19 cellular contexts compared by ENCODE assay signal in the genomic region with DNA sequence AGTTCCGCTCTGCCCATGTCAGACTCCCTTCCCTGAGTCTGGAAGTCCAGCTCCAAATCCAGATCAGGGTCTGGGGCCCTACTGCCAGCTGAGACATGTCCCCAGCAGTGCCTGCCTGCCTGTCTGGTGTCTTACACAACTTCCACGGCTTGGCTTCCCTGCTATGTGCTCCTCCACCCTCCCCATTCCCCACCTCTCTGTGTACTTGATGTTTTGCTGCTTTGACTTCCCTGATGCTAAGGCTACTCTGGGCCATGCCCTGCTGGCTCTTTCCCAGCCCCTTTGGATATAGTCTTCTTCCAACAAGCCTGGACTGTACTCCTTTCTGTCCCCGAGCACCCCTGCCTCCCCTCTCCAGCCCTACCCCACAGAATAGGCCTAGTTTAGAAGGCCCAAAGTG. TPM values are rescaled to one million over a fixed set of nuclear protein-coding genes. Genes with fewer than 3 reads are reported as not detected.
DNase-seq lines count a peak whose midpoint lies in the region; ATAC-seq and TF ChIP-seq lines count a peak whose summit lies in the region.
"Had no signal": no experiment of that assay in that cellular context is flagged by ENCODE, and none has a peak within 500 bp of the region (broad histone marks: within the 10 kb centered on the region; RNA-seq: fewer than 3 reads in every experiment).

No MANE protein-coding gene starts in this region.

- H3K4me3 Mint-ChIP-seq in osteocyte (ENCODE audit: unreplicated experiment) = no peak overlapping the region
- H3K4me3 Mint-ChIP-seq: CD4-positive, alpha-beta T cell had no signal

- peaks cover 3% of the 10 kb centered on the region for H3K4me1 Mint-ChIP-seq in osteocyte (ENCODE audit: unreplicated experiment)

- no peak overlapping the region for H3K27ac Mint-ChIP-seq in osteocyte (ENCODE audit: unreplicated experiment)
- H3K27ac Mint-ChIP-seq: CD4-positive, alpha-beta T cell had no signal

- H3K4me1 ChIP-seq in right cardiac atrium (ENCODE audit: control insufficient read depth, insufficient read depth, low read length) = peaks cover 14% of the 10 kb centered on the region
- H3K4me1 ChIP-seq: BE2C had no signal

- H3K9me3 Mint-ChIP-seq in osteocyte (ENCODE audit: unreplicated experiment) = no peaks in the 10 kb centered on the region
- H3K9me3 Mint-ChIP-seq: CD4-positive, alpha-beta T cell had no signal

- TF ChIP-seq CTCF in osteocyte (IDR thresholded peaks at IDR 0.05) (no peak), dorsolateral prefrontal cortex (IDR thresholded peaks at IDR 0.05 in 54 of 56, conservative IDR thresholded peaks at IDR 0.05 in 2 of 56; ENCODE audit: low read depth in 1 of 56, partially characterized antibody in 56 of 56) (no peak)

- 49% methylated on average over 3 of the region's 3 CpGs for WGBS in right cardiac atrium

- intact Hi-C loops in Right ventricle myocardium inferior (cut with DNase I) (no loop called here), cardiac septum (cut with DNase I) (no loop called here), right cardiac atrium (cut with DNase I) (no loop called here), dorsolateral prefrontal cortex (cut with DNase I) (no loop called here)

- H3K27ac ChIP-seq in right cardiac atrium (ENCODE audit: low read length) (no peak overlapping the region), dorsolateral prefrontal cortex (no peak overlapping the region)
- H3K27ac ChIP-seq: RWPE1 had no signal

- H3K4me3 ChIP-seq in right cardiac atrium (ENCODE audit: low read length) (no peak overlapping the region), dorsolateral prefrontal cortex (no peak overlapping the region)

- H3K9me3 ChIP-seq in right cardiac atrium (ENCODE audit: control insufficient read depth, low read length) = no peaks in the 10 kb centered on the region
- H3K9me3 ChIP-seq: BE2C had no signal

- DNase-seq in Right ventricle myocardium inferior (ENCODE audit: missing footprints) (peak; percentile 60), cardiac septum (ENCODE audit: low spot score) (no peak), right cardiac atrium (no peak), osteocyte (ENCODE audit: extremely low spot score, unreplicated experiment) (peak; percentile 69), ureter (ENCODE audit: low spot score) (peak; percentile 56), T-helper 9 cell (no peak), dorsolateral prefrontal cortex (no peak)
- DNase-seq: 8988T; BE2C; CD4-positive, alpha-beta T cell; DMS53; HCEC 1CT; KBM-7; NCI-H1436; NCI-H2029 treated with DMSO at 0.1 percent for 48 hours; NCI-H774; PC-3 had no signal

- no peaks in the 10 kb centered on the region for H3K27me3 Mint-ChIP-seq in osteocyte (ENCODE audit: unreplicated experiment)
- H3K27me3 Mint-ChIP-seq: CD4-positive, alpha-beta T cell had no signal

- H3K36me3 Mint-ChIP-seq in osteocyte (ENCODE audit: unreplicated experiment) = no peaks in the 10 kb centered on the region

- H3K27me3 ChIP-seq in right cardiac atrium (ENCODE audit: control insufficient read depth, insufficient read depth) (no peaks in the 10 kb centered on the region), dorsolateral prefrontal cortex (peaks cover 0 to 8% (median 0%) of the 10 kb centered on the region in 45 donors)
- H3K27me3 ChIP-seq: BE2C had no signal

- peak; percentile 27 for ATAC-seq in Right ventricle myocardium inferior
- ATAC-seq in right cardiac atrium = peak; percentile 12 to 55
- ATAC-seq in HG02970 (IDR thresholded peaks at IDR 0.05; ENCODE audit: low FRiP score, unreplicated experiment) = no peak
- ATAC-seq: PC-3 had no signal

RNA-seq across cellular contexts. Expression of a gene that starts 7.3 kb away (rescaled TPM):
- 11.3 TPM for total RNA-seq in Right ventricle myocardium inferior
- total RNA-seq in cardiac septum = 9.9 TPM
- total RNA-seq in right cardiac atrium = 100 to 1,000 TPM in 3 of 4 donors, 10 to 100 TPM in 1; 63.1 to 264 (median 165) TPM
- polyA plus RNA-seq in right cardiac atrium = 57.1 TPM
- total RNA-seq in osteocyte = not detected in 2 replicates
- 5.0 TPM for total RNA-seq in ureter
- 10 to 100 TPM in 3 of 120 experiments, 1 to 10 TPM in 111, under 1 TPM in 6; 0.48 to 18.6 (median 2.7) TPM for total RNA-seq in dorsolateral prefrontal cortex
- total RNA-seq: CD4-positive, alpha-beta T cell had no signal

Comparison
In these comparisons a context has a peak if more than half of its experiments do, and no peak if none do; other contexts are left out.
1. DNase-seq: peak in Right ventricle myocardium inferior (single experiment), osteocyte (single experiment) and ureter (single experiment); none in cardiac septum (single experiment), right cardiac atrium (0 of 3), T-helper 9 cell (single experiment) and dorsolateral prefrontal cortex (0 of 10).